In genomic region chr1:8021676-8022266, GRCh38 we compare ENCODE assay signal across 14 cellular contexts. TPM values are rescaled to one million over a fixed set of nuclear protein-coding genes. Genes with fewer than 3 reads are reported as not detected.
DNase-seq lines count a peak whose midpoint lies in the region; FAIRE-seq and TF ChIP-seq lines count a peak whose summit lies in the region.
"Had no signal": no experiment of that assay in that cellular context is flagged by ENCODE, and none has a peak within 500 bp of the region (broad histone marks: within the 10 kb centered on the region; RNA-seq: fewer than 3 reads in every experiment).

No MANE protein-coding gene starts in this region.

- POLR2A ChIA-PET in activated CD4-positive, alpha-beta T cell treated with anti-CD3 and anti-CD28 coated beads, Interleukin-2, amount 10 ng/mL, durations not matched to agents 7 days and 5 days (lab: Charles Lee), result no interaction called here

- no peak overlapping the region for H3K4me3 Mint-ChIP-seq in HFFc6
- no peak overlapping the region for H3K4me3 Mint-ChIP-seq in activated CD4-positive, alpha-beta T cell treated with anti-CD3 and anti-CD28 coated beads, Interleukin-2, amount 10 ng/mL, durations not matched to agents 7 days and 5 days
- H3K4me3 Mint-ChIP-seq: activated naive CD8-positive, alpha-beta T cell had no signal

- peaks cover 92% of the 10 kb centered on the region for H3K79me2 ChIP-seq in keratinocyte (ENCODE audit: control insufficient read depth, insufficient read depth, low read length)

- no peaks in the 10 kb centered on the region for H3K27me3 ChIP-seq in keratinocyte (ENCODE audit: control insufficient read depth, extremely low read depth, insufficient read depth, low read length)
- H3K27me3 ChIP-seq in skeletal muscle satellite cell (ENCODE audit: control insufficient read depth, insufficient read depth, low read length), result no peaks in the 10 kb centered on the region

- CTCF ChIA-PET in activated CD4-positive, alpha-beta T cell treated with anti-CD3 and anti-CD28 coated beads, Interleukin-2, amount 10 ng/mL, durations not matched to agents 7 days and 5 days (lab: Charles Lee), result no interaction called here

- H3K9me3 Mint-ChIP-seq in HFFc6, result no peaks in the 10 kb centered on the region; the same call in 1 of the 2 replicates
- no peaks in the 10 kb centered on the region for H3K9me3 Mint-ChIP-seq in activated CD4-positive, alpha-beta T cell treated with anti-CD3 and anti-CD28 coated beads, Interleukin-2, amount 10 ng/mL, durations not matched to agents 7 days and 5 days
- H3K9me3 Mint-ChIP-seq: naive B cell had no signal

- H3K4me2 ChIP-seq in keratinocyte (ENCODE audit: control insufficient read depth, extremely low read depth, insufficient read depth, low read depth, low read length), result peak overlapping the region; percentile 97
- H3K4me2 ChIP-seq in skeletal muscle satellite cell (ENCODE audit: low read length), result peak overlapping the region; percentile 80

- peak overlapping the region; percentile 80 for H3K27ac ChIP-seq in keratinocyte (ENCODE audit: control insufficient read depth, insufficient read depth, low read length)

- TF ChIP-seq CTCF in HFFc6 (IDR thresholded peaks at IDR 0.05) (no peak), cardiac fibroblast (IDR thresholded peaks at IDR 0.05; ENCODE audit: low read depth, low read length) (no peak), keratinocyte (optimal IDR thresholded peaks at IDR 0.05 in 1 of 3, IDR thresholded peaks at IDR 0.05 in 1 of 3, conservative IDR thresholded peaks at IDR 0.05 in 1 of 3; ENCODE audit: extremely low read depth in 1 of 3, insufficient read depth in 2 of 3, low read length in 3 of 3) (no peak)

- H3K36me3 Mint-ChIP-seq in HFFc6 (ENCODE audit: low read depth), result peaks cover 15% of the 10 kb centered on the region
- no peaks in the 10 kb centered on the region for H3K36me3 Mint-ChIP-seq in activated CD4-positive, alpha-beta T cell treated with anti-CD3 and anti-CD28 coated beads, Interleukin-2, amount 10 ng/mL, durations not matched to agents 7 days and 5 days (ENCODE audit: low read depth)

- H3K36me3 ChIP-seq in keratinocyte (ENCODE audit: control insufficient read depth in 2 of 2, extremely low read depth in 1 of 2, insufficient read depth in 2 of 2, low read length in 2 of 2) (peaks cover 1 to 22% of the 10 kb centered on the region in 2 experiments), skeletal muscle satellite cell (ENCODE audit: insufficient read depth, low read length) (peaks cover 46% of the 10 kb centered on the region)

- H3K27me3 Mint-ChIP-seq in HFFc6 (ENCODE audit: insufficient read depth), result peaks cover 4% of the 10 kb centered on the region
- peaks cover 52% of the 10 kb centered on the region for H3K27me3 Mint-ChIP-seq in activated CD4-positive, alpha-beta T cell treated with anti-CD3 and anti-CD28 coated beads, Interleukin-2, amount 10 ng/mL, durations not matched to agents 7 days and 5 days

- H3K27ac Mint-ChIP-seq in HFFc6, result 0 out of 2 replicates have a peak overlapping the region, but pooled peaks have one; percentile 12
- H3K27ac Mint-ChIP-seq in activated CD4-positive, alpha-beta T cell treated with anti-CD3 and anti-CD28 coated beads, Interleukin-2, amount 10 ng/mL, durations not matched to agents 7 days and 5 days, result no peak overlapping the region
- H3K27ac Mint-ChIP-seq: activated naive CD8-positive, alpha-beta T cell had no signal

- peaks cover 4% of the 10 kb centered on the region for H3K9me1 ChIP-seq in keratinocyte (ENCODE audit: control insufficient read depth, extremely low read depth, insufficient read depth, low read length)

- H3K4me1 Mint-ChIP-seq in HFFc6 (ENCODE audit: low read depth), result peaks cover 89% of the 10 kb centered on the region
- H3K4me1 Mint-ChIP-seq in activated CD4-positive, alpha-beta T cell treated with anti-CD3 and anti-CD28 coated beads, Interleukin-2, amount 10 ng/mL, durations not matched to agents 7 days and 5 days, result peaks cover 10% of the 10 kb centered on the region

- DNase-seq in HFFc6 (no peak), cardiac fibroblast (ENCODE audit: low read depth in 2 of 2) (peak; percentile 35 to 39), keratinocyte (ENCODE audit: low read depth, low spot score) (no peak), NOMO-1 (lab: John Stamatoyannopoulos, UW; ENCODE audit: unreplicated experiment in 2 of 2) (no peak), KBM-7 (no peak)
- no peak for DNase-seq in activated CD4-positive, alpha-beta T cell treated with anti-CD3 and anti-CD28 coated beads, Interleukin-2, amount 50 U/mL, for 1 hour
- DNase-seq in activated CD4-positive, alpha-beta T cell treated with anti-CD3 and anti-CD28 coated beads, Interleukin-2, amount 10 ng/mL, durations not matched to agents 7 days and 5 days, result no peak
- DNase-seq: effector CD8-positive, alpha-beta T cell; MV-4-11; naive B cell; NCI-H446 had no signal

- FAIRE-seq in keratinocyte (lab: Jason Lieb, UNC), result no peak
- FAIRE-seq: TTC549 had no signal

- peak overlapping the region; percentile 84 for H3K9ac ChIP-seq in keratinocyte (ENCODE audit: control insufficient read depth, extremely low read depth, insufficient read depth, low read length)
- peak overlapping the region; percentile 92 for H3K9ac ChIP-seq in skeletal muscle satellite cell (ENCODE audit: low read depth, low read length)

- H3K4me3 ChIP-seq in cardiac fibroblast (replicated peaks in 1 of 2; ENCODE audit: low read depth in 2 of 2, low read length in 2 of 2) (peak overlapping the region; percentile 0 to 84), keratinocyte (ENCODE audit: control insufficient read depth in 2 of 3, extremely low read depth in 1 of 3, insufficient read depth in 2 of 3, low read depth in 1 of 3, low read length in 3 of 3) (peak overlapping the region; percentile 20 to 90 (median 64)), skeletal muscle satellite cell (ENCODE audit: low read length) (peak overlapping the region; percentile 75)

- peaks cover 10% of the 10 kb centered on the region for H4K20me1 ChIP-seq in keratinocyte (ENCODE audit: control insufficient read depth, extremely low read depth, insufficient read depth, low read length)

- H2AFZ ChIP-seq in keratinocyte (ENCODE audit: control insufficient read depth, low read length), result no peak overlapping the region

- H3K4me1 ChIP-seq in keratinocyte (ENCODE audit: control insufficient read depth, extremely low read depth, insufficient read depth, low read length), result peaks cover 78% of the 10 kb centered on the region
- H3K4me1 ChIP-seq in skeletal muscle satellite cell (ENCODE audit: control insufficient read depth, insufficient read depth, low read length), result peaks cover 72% of the 10 kb centered on the region

- in situ Hi-C loops in KBM-7 (cut with MboI; ENCODE audit: low pct_unique_long_range_greater_than_20kb, low sequenced_read_pairs), result loop anchor here (25.0 kb wide), 1 partner anchor 291 kb away; the partner anchor contains the start of gene SLC45A1

- H3K9me3 ChIP-seq in keratinocyte (ENCODE audit: control insufficient read depth, low read depth, low read length), result no peaks in the 10 kb centered on the region
- H3K9me3 ChIP-seq in skeletal muscle satellite cell (replicated peaks; ENCODE audit: low read length), result no peaks in the 10 kb centered on the region

- dilution Hi-C loops in keratinocyte (cut with MboI; ENCODE audit: extremely low pct_ligation_motif_present, low sequenced_read_pairs), result loop anchor here (25.0 kb wide), 1 partner anchor 291 kb away; the partner anchor contains the start of gene SLC45A1

RNA-seq across cellular contexts. Expression of gene ERRFI1, which starts 4.3 kb away (rescaled TPM):
- total RNA-seq in HFFc6 (2021; fragmentation: NEBNext Ultra II Directional; extraction: Animal tissue kit (Norgen Biotek cat#: 25700)), result 10 to 100 TPM; 15.8 to 25.5 (median 19.0) TPM
- polyA plus RNA-seq in keratinocyte, result 75.7 to 130 TPM (median 97.0 TPM) in 3 replicates
- polyA plus RNA-seq in keratinocyte (2011; ENCODE audit: low read depth), result 39.7 TPM
- polyA plus RNA-seq in keratinocyte (2011; cell fraction: cytosol; rRNA removed), result 58.1 and 97.0 TPM in 2 replicates
- polyA plus RNA-seq in keratinocyte (2011; cell fraction: nucleus; rRNA removed), result 132 and 155 TPM in 2 replicates
- 42.8 and 92.9 TPM in 2 replicates for polyA plus RNA-seq in keratinocyte (2012; ENCODE audit: low replicate concordance)
- polyA minus RNA-seq in keratinocyte, result 17.4 to 68.3 TPM (median 50.7 TPM) in 3 replicates
- 31.5 TPM for polyA minus RNA-seq in keratinocyte (2011; cell fraction: cytosol; rRNA and poly(A)+ RNA removed)
- 40.3 and 72.9 TPM in 2 replicates for polyA minus RNA-seq in keratinocyte (2011; cell fraction: nucleus; rRNA and poly(A)+ RNA removed)
- 38.3 and 86.7 TPM in 2 replicates for total RNA-seq in skeletal muscle satellite cell (2012; rRNA removed)
- under 1 TPM; 0.22 to 0.35 TPM for total RNA-seq in activated CD4-positive, alpha-beta T cell treated with anti-CD3 and anti-CD28 coated beads, Interleukin-2, amount 10 ng/mL, durations not matched to agents 7 days and 5 days

Comparison
In these comparisons a context has a peak if more than half of its experiments do, and no peak if none do; other contexts are left out.
1. DNase-seq: peak in cardiac fibroblast (2 of 2); none in HFFc6 (single experiment), keratinocyte (single experiment), activated CD4-positive, alpha-beta T cell treated with anti-CD3 and anti-CD28 coated beads, Interleukin-2, amount 50 U/mL, for 1 hour (single experiment), NOMO-1 (0 of 2), KBM-7 (single experiment) and activated CD4-positive, alpha-beta T cell treated with anti-CD3 and anti-CD28 coated beads, Interleukin-2, amount 10 ng/mL, durations not matched to agents 7 days and 5 days (single experiment).
2. RNA of gene ERRFI1, which starts 4.3 kb away (total RNA-seq): 15.8 to 25.5 TPM in HFFc6; 0.22 to 0.35 TPM in activated CD4-positive, alpha-beta T cell treated with anti-CD3 and anti-CD28 coated beads, Interleukin-2, amount 10 ng/mL, durations not matched to agents 7 days and 5 days; every median in the first group is over 10 times any median in the second.
3. Peak in every context shown above with its lines, with median percentiles within 50 percentile points of each other: H3K4me3 ChIP-seq.